ENCODE assay signal across 10 cellular contexts in genomic region chr9:94875300-94876063, GRCh38.
DNase-seq lines count a peak whose midpoint lies in the region; ATAC-seq, FAIRE-seq and TF ChIP-seq lines count a peak whose summit lies in the region.
"Had no signal": no experiment of that assay in that cellular context is flagged by ENCODE, and none has a peak within 500 bp of the region (broad histone marks: within the 10 kb centered on the region; RNA-seq: fewer than 3 reads in every experiment).

No MANE protein-coding gene starts in this region.

- H3K79me2 ChIP-seq in OCI-LY3 (ENCODE audit: low read length): no peaks in the 10 kb centered on the region

- TF ChIP-seq CTCF in OCI-LY3 (IDR thresholded peaks at IDR 0.05; ENCODE audit: low read depth, low read length): no peak
- TF ChIP-seq CTCF in progenitor cell of endocrine pancreas (IDR thresholded peaks at IDR 0.05; ENCODE audit: unreplicated experiment): no peak

- H3K27me3 ChIP-seq in OCI-LY3 (ENCODE audit: low read depth, low read length): no peaks in the 10 kb centered on the region

- H3K9ac ChIP-seq in OCI-LY3 (ENCODE audit: low read length): no peak overlapping the region

- H3K27ac Mint-ChIP-seq in progenitor cell of endocrine pancreas: peak overlapping the region; percentile 7
- no peak overlapping the region for H3K27ac Mint-ChIP-seq in activated naive CD4-positive, alpha-beta T cell treated with anti-CD3 and anti-CD28 coated beads, Interleukin-2, amount 10 ng/mL, durations not matched to agents 7 days and 5 days
- H3K27ac Mint-ChIP-seq: activated B cell treated with CpG ODN at 0.5 μM for 24 hours had no signal

- no peaks in the 10 kb centered on the region for H3K9me3 Mint-ChIP-seq in progenitor cell of endocrine pancreas (ENCODE audit: low read depth)
- H3K9me3 Mint-ChIP-seq in activated naive CD4-positive, alpha-beta T cell treated with anti-CD3 and anti-CD28 coated beads, Interleukin-2, amount 10 ng/mL, durations not matched to agents 7 days and 5 days: peaks cover 5% of the 10 kb centered on the region
- H3K9me3 Mint-ChIP-seq: activated B cell treated with CpG ODN at 0.5 μM for 24 hours had no signal

- H3K4me1 ChIP-seq in OCI-LY3 (ENCODE audit: low read length): peaks cover 12% of the 10 kb centered on the region

- H3K36me3 ChIP-seq in OCI-LY3 (replicated peaks; ENCODE audit: low read depth, low read length): no peaks in the 10 kb centered on the region

- DNase-seq in GM19239 (ENCODE audit: insufficient read length, low spot score) (peak; percentile 10), progenitor cell of endocrine pancreas (ENCODE audit: low spot score, unreplicated experiment) (no peak), NCI-H187 treated with DMSO at 0.1 percent for 48 hours (lab: John Stamatoyannopoulos, UW) (no peak), hypothalamus (lab: John Stamatoyannopoulos, UW) (no peak)
- DNase-seq in activated naive CD4-positive, alpha-beta T cell treated with anti-CD3 and anti-CD28 coated beads, Interleukin-2, amount 10 ng/mL, durations not matched to agents 7 days and 5 days: no peak
- DNase-seq: activated B cell treated with CpG ODN at 0.5 μM for 24 hours, anterior cingulate cortex had no signal

- H2AFZ ChIP-seq in OCI-LY3 (ENCODE audit: low read depth, low read length): no peak overlapping the region

- peak overlapping the region; percentile 25 for H3K4me2 ChIP-seq in OCI-LY3 (ENCODE audit: low read length)

- H4K20me1 ChIP-seq in OCI-LY3 (ENCODE audit: insufficient read depth, low read length): no peaks in the 10 kb centered on the region

- CTCF ChIA-PET in activated naive CD4-positive, alpha-beta T cell treated with anti-CD3 and anti-CD28 coated beads, Interleukin-2, amount 10 ng/mL, durations not matched to agents 7 days and 5 days (lab: Charles Lee): no interaction called here

- FAIRE-seq in GM19239 (lab: Jason Lieb, UNC): peak; percentile 81

- peak; percentile 66 for ATAC-seq in HG02610 (IDR thresholded peaks at IDR 0.05; ENCODE audit: unreplicated experiment)
- no peak for ATAC-seq in GM18873 (IDR thresholded peaks at IDR 0.05; ENCODE audit: low FRiP score, unreplicated experiment)

- no peak overlapping the region for H3K4me3 Mint-ChIP-seq in progenitor cell of endocrine pancreas (ENCODE audit: low read depth)
- no peak overlapping the region for H3K4me3 Mint-ChIP-seq in activated naive CD4-positive, alpha-beta T cell treated with anti-CD3 and anti-CD28 coated beads, Interleukin-2, amount 10 ng/mL, durations not matched to agents 7 days and 5 days
- H3K4me3 Mint-ChIP-seq: activated B cell treated with CpG ODN at 0.5 μM for 24 hours had no signal

- H3K4me3 ChIP-seq in OCI-LY3 (ENCODE audit: low read length): no peak overlapping the region

- H3K4me1 Mint-ChIP-seq in progenitor cell of endocrine pancreas (ENCODE audit: low read depth): peaks cover 9% of the 10 kb centered on the region
- peaks cover 47% of the 10 kb centered on the region for H3K4me1 Mint-ChIP-seq in activated naive CD4-positive, alpha-beta T cell treated with anti-CD3 and anti-CD28 coated beads, Interleukin-2, amount 10 ng/mL, durations not matched to agents 7 days and 5 days

- no peaks in the 10 kb centered on the region for H3K9me3 ChIP-seq in OCI-LY3 (ENCODE audit: insufficient read depth, low read length)

- H3K27me3 Mint-ChIP-seq in progenitor cell of endocrine pancreas: no peaks in the 10 kb centered on the region
- H3K27me3 Mint-ChIP-seq in activated naive CD4-positive, alpha-beta T cell treated with anti-CD3 and anti-CD28 coated beads, Interleukin-2, amount 10 ng/mL, durations not matched to agents 7 days and 5 days: peaks cover 4% of the 10 kb centered on the region
- H3K27me3 Mint-ChIP-seq: activated B cell treated with CpG ODN at 0.5 μM for 24 hours had no signal

- no peak overlapping the region for H3K27ac ChIP-seq in OCI-LY3 (ENCODE audit: low read length)

- no peaks in the 10 kb centered on the region for H3K36me3 Mint-ChIP-seq in progenitor cell of endocrine pancreas (ENCODE audit: insufficient read depth)
- H3K36me3 Mint-ChIP-seq in activated naive CD4-positive, alpha-beta T cell treated with anti-CD3 and anti-CD28 coated beads, Interleukin-2, amount 10 ng/mL, durations not matched to agents 7 days and 5 days: peaks cover 17% of the 10 kb centered on the region
